ENCODE assay signal across 17 cellular contexts in genomic region chr9:130197386-130197785, GRCh38. TPM values are rescaled to one million over a fixed set of nuclear protein-coding genes. Genes with fewer than 3 reads are reported as not detected.
A peak's percentile ranks its signal among the peaks of the same experiment; 100 is the strongest.
DNase-seq lines count a peak whose midpoint lies in the region; ATAC-seq, FAIRE-seq and TF ChIP-seq lines count a peak whose summit lies in the region.
"Had no signal": no experiment of that assay in that cellular context is flagged by ENCODE, and none has a peak within 500 bp of the region (broad histone marks: within the 10 kb centered on the region; RNA-seq: fewer than 3 reads in every experiment).

No MANE protein-coding gene starts in this region.

- H4K8ac ChIP-seq in neuronal stem cell (ENCODE audit: low read depth, low read length): no peak overlapping the region

- peak overlapping the region; percentile 38; the same call in 1 of the 2 replicates for H3K27ac ChIP-seq in SK-N-MC
- H3K27ac ChIP-seq in esophagus (ENCODE audit: low read depth in 2 of 2, low read length in 1 of 2): peak overlapping the region; percentile 27 to 38
- H3K27ac ChIP-seq in neuronal stem cell (replicated peaks; ENCODE audit: low read length): no peak overlapping the region
- peak overlapping the region in 1 of 2 donors; percentile 80 for H3K27ac ChIP-seq in uterus
- H3K27ac ChIP-seq: KMS-11 had no signal

- no peak for ATAC-seq in HG02884 (IDR thresholded peaks at IDR 0.05; ENCODE audit: unreplicated experiment)
- ATAC-seq: GM23338 had no signal

- H2BK5ac ChIP-seq in neuronal stem cell (ENCODE audit: low read length): no peak overlapping the region

- no peak overlapping the region for H2AFZ ChIP-seq in neuronal stem cell (ENCODE audit: low read length)
- H2AFZ ChIP-seq: GM23338 had no signal

- intact Hi-C loops in uterus (cut with DNase I; ENCODE audit: low total_unique reads): no loop called here

- TF ChIP-seq POLR2A in uterus (IDR thresholded peaks at IDR 0.05): no peak

- peaks cover 13% of the 10 kb centered on the region for H3K36me3 ChIP-seq in BE2C
- H3K36me3 ChIP-seq in SK-N-MC (ENCODE audit: insufficient read depth, low read length): no peaks in the 10 kb centered on the region
- H3K36me3 ChIP-seq in esophagus (ENCODE audit: control insufficient read depth in 2 of 2, insufficient read depth in 2 of 2, low read length in 1 of 2): no peaks in the 10 kb centered on the region
- no peaks in the 10 kb centered on the region for H3K36me3 ChIP-seq in neuronal stem cell (replicated peaks in 1 of 2; ENCODE audit: control insufficient read depth in 2 of 2, insufficient read depth in 2 of 2, low read length in 2 of 2)
- no peaks in the 10 kb centered on the region for H3K36me3 ChIP-seq in uterus
- H3K36me3 ChIP-seq: Peyer's patch had no signal

- H2BK120ac ChIP-seq in neuronal stem cell (ENCODE audit: low read depth, low read length): no peak overlapping the region

- H3K9ac ChIP-seq in SK-N-MC (ENCODE audit: insufficient read length): no peak overlapping the region
- no peak overlapping the region for H3K9ac ChIP-seq in neuronal stem cell (ENCODE audit: low read depth, low read length, poor library complexity)
- H3K9ac ChIP-seq: KMS-11 had no signal

- 79 to 85% methylated on average over 9 of the region's 9 CpGs for WGBS in esophagus, 2 donors
- no CpG with 5 or more reads among the region's 9 CpGs for WGBS in neuronal stem cell (ENCODE audit: extremely low coverage in 2 of 2, insufficient read length in 2 of 2, insufficient replicate concordance in 1 of 2), 2 donors

- FAIRE-seq in D721Med (lab: Jason Lieb, UNC): no peak
- FAIRE-seq: GM12891 had no signal

- no peak overlapping the region for H2BK15ac ChIP-seq in neuronal stem cell (ENCODE audit: low read length)

- no peak overlapping the region for H2AK5ac ChIP-seq in neuronal stem cell (ENCODE audit: low read depth, low read length)

- peak overlapping the region; percentile 59 for H3K18ac ChIP-seq in neuronal stem cell (ENCODE audit: low read length)

- no peak overlapping the region for H3K14ac ChIP-seq in neuronal stem cell (ENCODE audit: low read length)

- H3K9me3 ChIP-seq in BE2C (no peaks in the 10 kb centered on the region), SK-N-MC (ENCODE audit: low read depth, low read length) (no peaks in the 10 kb centered on the region), esophagus (ENCODE audit: control insufficient read depth in 2 of 2, insufficient read depth in 1 of 2, low read depth in 1 of 2, low read length in 1 of 2) (no peaks in the 10 kb centered on the region), neuronal stem cell (replicated peaks in 1 of 2; ENCODE audit: control insufficient read depth in 2 of 2, insufficient read depth in 1 of 2, low read depth in 1 of 2, low read length in 2 of 2) (no peaks in the 10 kb centered on the region), uterus (no peaks in the 10 kb centered on the region)
- H3K9me3 ChIP-seq: BLaER1 treated with 17β-estradiol and CSF1 and Interleukin-3, amounts not matched to agents 10 nM and 100 nM; Peyer's patch had no signal

- no peak overlapping the region for H3K4me3 ChIP-seq in BE2C (ENCODE audit: low read depth, low read length)
- H3K4me3 ChIP-seq in SK-N-MC: no peak overlapping the region
- H3K4me3 ChIP-seq in esophagus (ENCODE audit: low read depth in 1 of 2, low read length in 2 of 2): no peak overlapping the region
- H3K4me3 ChIP-seq in neuronal stem cell (ENCODE audit: low read length in 2 of 2): no peak overlapping the region
- no peak overlapping the region for H3K4me3 ChIP-seq in uterus
- H3K4me3 ChIP-seq: BLaER1 treated with 17β-estradiol and CSF1 and Interleukin-3, amounts not matched to agents 10 nM and 100 nM; GM23338; Peyer's patch had no signal

- peaks cover 87% of the 10 kb centered on the region for H3K4me1 ChIP-seq in BE2C
- peaks cover 19 to 48% of the 10 kb centered on the region in 2 donors for H3K4me1 ChIP-seq in esophagus (ENCODE audit: control insufficient read depth in 2 of 2, insufficient read depth in 2 of 2, low read length in 1 of 2)
- peaks cover 33 to 36% of the 10 kb centered on the region in 2 donors for H3K4me1 ChIP-seq in neuronal stem cell (ENCODE audit: control insufficient read depth in 2 of 2, insufficient read depth in 1 of 2, low read depth in 1 of 2, low read length in 2 of 2)
- H3K4me1 ChIP-seq in uterus: peaks cover 0 to 37% of the 10 kb centered on the region in 2 donors
- H3K4me1 ChIP-seq: Peyer's patch had no signal

- no peak overlapping the region for H3K4me2 ChIP-seq in neuronal stem cell (ENCODE audit: insufficient read depth, low read length, poor library complexity, severe bottlenecking)
- H3K4me2 ChIP-seq: BLaER1 treated with 17β-estradiol and CSF1 and Interleukin-3, amounts not matched to agents 10 nM and 100 nM; GM23338; KMS-11 had no signal

- peaks cover 19% of the 10 kb centered on the region for H3K79me1 ChIP-seq in neuronal stem cell (ENCODE audit: low read depth, low read length)

- H3K23ac ChIP-seq in neuronal stem cell (ENCODE audit: low read depth, low read length, poor library complexity): peak overlapping the region; percentile 53

- DNase-seq in BE2C (peak; percentile 12), SK-N-MC (ENCODE audit: low read depth, low spot score) (no peak), neuronal stem cell (ENCODE audit: low spot score) (no peak), D721Med (ENCODE audit: insufficient read length, low spot score) (no peak), uterus (no peak), glomerular visceral epithelial cell (ENCODE audit: extremely low spot score) (no peak)
- DNase-seq: GF-D8, NCI-H1048, NCI-H510A, Peyer's patch, Right ventricle myocardium superior had no signal

- no peak overlapping the region for H2BK12ac ChIP-seq in neuronal stem cell (ENCODE audit: low read length)

- H4K91ac ChIP-seq in neuronal stem cell (ENCODE audit: low read depth, low read length, poor library complexity): no peak overlapping the region

- no peak overlapping the region for H3K4ac ChIP-seq in neuronal stem cell (ENCODE audit: low read length)

- TF ChIP-seq CTCF in BE2C (IDR thresholded peaks at IDR 0.05; ENCODE audit: low read depth, low read length) (no peak), D721Med (IDR thresholded peaks at IDR 0.05; ENCODE audit: insufficient read depth, missing control alignments) (no peak), uterus (IDR thresholded peaks at IDR 0.05) (no peak)

- H3K27me3 ChIP-seq in BE2C: no peaks in the 10 kb centered on the region
- H3K27me3 ChIP-seq in esophagus (ENCODE audit: control insufficient read depth in 1 of 2, insufficient read depth in 2 of 2, low read length in 2 of 2): no peaks in the 10 kb centered on the region
- H3K27me3 ChIP-seq in neuronal stem cell (ENCODE audit: control insufficient read depth in 3 of 3, insufficient read depth in 3 of 3, low read depth in 1 of 3, low read length in 3 of 3): no peaks in the 10 kb centered on the region
- no peaks in the 10 kb centered on the region for H3K27me3 ChIP-seq in uterus
- H3K27me3 ChIP-seq: BLaER1 treated with 17β-estradiol and CSF1 and Interleukin-3, amounts not matched to agents 10 nM and 100 nM; Peyer's patch had no signal

RNA-seq across cellular contexts. Expression of gene NCS1, which starts 25.2 kb away (rescaled TPM):
- 82.1 TPM for polyA plus RNA-seq in BE2C (2012; ENCODE audit: insufficient read depth, insufficient read length, low read depth)
- 10 to 100 TPM; 12.8 to 16.4 TPM for polyA plus RNA-seq in esophagus
- polyA plus RNA-seq in neuronal stem cell (2013, experiment 1 of 2): 36.7 TPM
- polyA plus RNA-seq in neuronal stem cell (2013, experiment 2 of 2): 36.1 TPM
- total RNA-seq in uterus: 10 to 100 TPM in 3 of 4 donors, 1 to 10 TPM in 1; 4.1 to 99.3 (median 39.0) TPM
